13 cellular contexts compared by ENCODE assay signal in genomic region chr22:42642801-42643631, GRCh38. TPM values are rescaled to one million over a fixed set of nuclear protein-coding genes. Genes with fewer than 3 reads are reported as not detected.
DNase-seq lines count a peak whose midpoint lies in the region; ATAC-seq and TF ChIP-seq lines count a peak whose summit lies in the region.
"Had no signal": no experiment of that assay in that cellular context is flagged by ENCODE, and none has a peak within 500 bp of the region (broad histone marks: within the 10 kb centered on the region; RNA-seq: fewer than 3 reads in every experiment).

No MANE protein-coding gene starts in this region.

- peak overlapping the region; percentile 57 to 94 (median 77) for H3K27ac ChIP-seq in adrenal gland
- H3K27ac ChIP-seq in mucosa of rectum (ENCODE audit: low read depth in 2 of 2, low read length in 2 of 2): peak overlapping the region; percentile 16 to 48
- H3K27ac ChIP-seq in upper lobe of right lung: peak overlapping the region; percentile 92
- H3K27ac ChIP-seq: KMS-11 had no signal

- no peak for TF ChIP-seq POLR2A in adrenal gland (IDR thresholded peaks at IDR 0.05)

- H3K36me3 ChIP-seq in adrenal gland (replicated peaks in 1 of 2) (no peaks in the 10 kb centered on the region), mucosa of rectum (ENCODE audit: control insufficient read depth in 2 of 2, insufficient read depth in 2 of 2, low read length in 2 of 2) (no peaks in the 10 kb centered on the region), upper lobe of right lung (no peaks in the 10 kb centered on the region)

- ATAC-seq in Right ventricle myocardium inferior (no peak), Right ventricle myocardium superior (ENCODE audit: poor library complexity) (no peak), upper lobe of right lung (peak; percentile 45), GM21528 (IDR thresholded peaks at IDR 0.05; ENCODE audit: low FRiP score, unreplicated experiment) (no peak)
- ATAC-seq: activated CD8-positive, alpha-beta memory T cell treated with anti-CD3 and anti-CD28 coated beads, Interleukin-2, amount 10 ng/mL, durations not matched to agents 7 days and 5 days had no signal

- H3K9me3 ChIP-seq in adrenal gland (replicated peaks in 1 of 3) (no peaks in the 10 kb centered on the region), mucosa of rectum (ENCODE audit: control insufficient read depth in 2 of 2, low read length in 2 of 2) (no peaks in the 10 kb centered on the region), upper lobe of right lung (no peaks in the 10 kb centered on the region)

- peak; percentile 61 for DNase-seq in Right ventricle myocardium inferior (ENCODE audit: missing footprints)
- no peak for DNase-seq in Right ventricle myocardium superior
- no peak for DNase-seq in adrenal gland
- DNase-seq in upper lobe of right lung: no peak
- no peak for DNase-seq in activated gamma-delta T cell treated with Interleukin-2 at 50 U/mL for 16 hours
- DNase-seq in GOT3 (lab: John Stamatoyannopoulos, UW): no peak
- DNase-seq: activated CD8-positive, alpha-beta memory T cell treated with anti-CD3 and anti-CD28 coated beads, Interleukin-2, amount 10 ng/mL, durations not matched to agents 7 days and 5 days; NCI-H345; retina had no signal

- peaks cover 61 to 78% of the 10 kb centered on the region in 2 donors for H3K4me1 ChIP-seq in adrenal gland (replicated peaks in 1 of 2)
- H3K4me1 ChIP-seq in mucosa of rectum (ENCODE audit: control insufficient read depth in 2 of 2, insufficient read depth in 2 of 2, low read length in 2 of 2): peaks cover 51 to 56% of the 10 kb centered on the region in 2 donors
- peaks cover 64% of the 10 kb centered on the region for H3K4me1 ChIP-seq in upper lobe of right lung

- H3K9ac ChIP-seq in mucosa of rectum (ENCODE audit: low read depth in 1 of 2, low read length in 2 of 2): peak overlapping the region in 1 of 2 donors; percentile 34
- H3K9ac ChIP-seq: KMS-11 had no signal

- H3K27me3 ChIP-seq in adrenal gland: no peaks in the 10 kb centered on the region
- H3K27me3 ChIP-seq in mucosa of rectum (ENCODE audit: control insufficient read depth in 2 of 2, insufficient read depth in 2 of 2, low read length in 2 of 2): no peaks in the 10 kb centered on the region
- H3K27me3 ChIP-seq in upper lobe of right lung: no peaks in the 10 kb centered on the region

- intact Hi-C loops in Right ventricle myocardium inferior (cut with DNase I): no loop called here
- intact Hi-C loops in Right ventricle myocardium superior (cut with DNase I): no loop called here
- intact Hi-C loops in adrenal gland (cut with DNase I): no loop called here
- intact Hi-C loops in upper lobe of right lung (cut with DNase I): no loop called here

- H3K4me3 ChIP-seq in adrenal gland (no peak overlapping the region), mucosa of rectum (ENCODE audit: low read length in 2 of 2) (peak overlapping the region in 1 of 2 donors; percentile 1), upper lobe of right lung (no peak overlapping the region)

- WGBS in adrenal gland, 4 donors: 73 to 82% (median 79%) methylated on average over 3 to 12 of the region's 12 CpGs

- no peak for TF ChIP-seq CTCF in adrenal gland (IDR thresholded peaks at IDR 0.05)
- TF ChIP-seq CTCF in upper lobe of right lung (IDR thresholded peaks at IDR 0.05): no peak

RNA-seq across cellular contexts. Expression of gene ATP5MGL, which starts 2.6 kb away (rescaled TPM):
- total RNA-seq in Right ventricle myocardium inferior: 0.41 TPM
- total RNA-seq in Right ventricle myocardium superior: 0.38 TPM
- under 1 TPM in 4 of 8 donors, not detected in 4; 0.31 to 0.86 (median 0.57) TPM for total RNA-seq in adrenal gland
- polyA plus RNA-seq in adrenal gland: not detected
- 1.0 TPM for total RNA-seq in upper lobe of right lung
- total RNA-seq: kidney epithelial cell had no signal

RNA-seq across cellular contexts. Expression of gene CYB5R3, which starts 6.2 kb away (rescaled TPM):
- total RNA-seq in Right ventricle myocardium inferior (268 TPM), Right ventricle myocardium superior (216 TPM), adrenal gland (100 to 1,000 TPM; 187 to 578 (median 365) TPM), upper lobe of right lung (251 TPM)
- polyA plus RNA-seq in adrenal gland: 100 to 1,000 TPM; 101 to 313 (median 201) TPM

RNA-seq across cellular contexts. Expression of gene POLDIP3, which starts 28.3 kb away (rescaled TPM):
- total RNA-seq in Right ventricle myocardium inferior (39.3 TPM), Right ventricle myocardium superior (32.1 TPM), adrenal gland (10 to 100 TPM; 32.1 to 80.2 (median 54.5) TPM), upper lobe of right lung (66.9 TPM)
- polyA plus RNA-seq in adrenal gland: 10 to 100 TPM; 18.7 to 66.1 (median 24.1) TPM

Comparison
In these comparisons a context has a peak if more than half of its experiments do, and no peak if none do; other contexts are left out.
1. H3K27ac ChIP-seq: peak in every context shown above with its lines; median percentile 92 in upper lobe of right lung; 77 in adrenal gland; 32 in mucosa of rectum.